Comparison of ENCODE assay signal across 1 cellular context in genomic region chr14:65237956-65238355, GRCh38.
TF ChIP-seq lines count a peak whose summit lies in the region.

No MANE protein-coding gene starts in this region.

TF ChIP-seq in SK-N-SH, 30 proteins besides CTCF, POLR2A, EP300 and RAD21 (continued from another document):
- TF ChIP-seq IRF3 (IDR thresholded peaks at IDR 0.05; ENCODE audit: low read depth, low read length): no peak
- no peak for TF ChIP-seq FOXJ3 (CRISPR knock-in tag; IDR thresholded peaks at IDR 0.05)
- no peak for TF ChIP-seq EZH2phosphoT487 (IDR thresholded peaks at IDR 0.05; ENCODE audit: borderline replicate concordance, low read depth)
- no peak for TF ChIP-seq RFX5 (IDR thresholded peaks at IDR 0.05; ENCODE audit: low read length)
- no peak for TF ChIP-seq PBX3 (IDR thresholded peaks at IDR 0.05)
- no peak for TF ChIP-seq SMC3 (IDR thresholded peaks at IDR 0.05; ENCODE audit: low read depth, low read length)
- TF ChIP-seq MEF2A (IDR thresholded peaks at IDR 0.05; ENCODE audit: borderline replicate concordance, low read depth): no peak
- no peak for TF ChIP-seq FOXM1 (IDR thresholded peaks at IDR 0.05; ENCODE audit: low read depth)
- TF ChIP-seq JUND (IDR thresholded peaks at IDR 0.05): no peak
- TF ChIP-seq CHD2 (IDR thresholded peaks at IDR 0.05; ENCODE audit: low read length, partially characterized antibody): no peak
- TF ChIP-seq MXI1 (IDR thresholded peaks at IDR 0.05; ENCODE audit: low read depth, low read length): no peak
- no peak for TF ChIP-seq NRF1 (IDR thresholded peaks at IDR 0.05; ENCODE audit: low read depth, low read length)
